In the genomic region with DNA sequence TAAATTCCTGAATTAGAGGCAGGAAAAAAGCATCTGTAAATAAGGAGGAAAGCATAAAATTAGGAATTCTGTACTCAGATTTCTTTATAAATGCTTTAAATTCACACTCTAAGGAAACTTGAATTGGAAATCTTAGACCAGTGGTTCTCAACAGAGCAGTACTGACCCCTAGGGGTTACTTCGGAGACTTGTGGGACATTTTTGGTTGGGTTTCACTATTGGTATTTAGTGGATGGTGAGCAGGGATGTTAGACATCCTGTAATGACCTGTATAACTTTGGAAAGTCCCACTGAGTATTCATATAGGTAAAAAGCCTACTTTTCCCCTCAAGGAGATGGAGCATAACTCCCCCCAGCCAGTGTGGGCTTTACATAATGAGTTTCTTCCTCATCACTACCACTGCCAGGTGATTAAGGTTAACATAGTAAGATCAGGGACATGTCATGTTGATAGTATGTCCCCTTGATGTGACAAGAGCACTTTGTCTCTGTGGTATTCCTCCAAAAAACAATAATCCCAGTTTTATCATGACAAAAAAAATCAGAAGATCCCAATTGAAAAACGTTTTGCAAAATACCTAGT, we compare ENCODE assay signal across 8 cellular contexts. TPM values are rescaled to one million over a fixed set of nuclear protein-coding genes. Genes with fewer than 3 reads are reported as not detected.
DNase-seq lines count a peak whose midpoint lies in the region; ATAC-seq and TF ChIP-seq lines count a peak whose summit lies in the region.

No MANE protein-coding gene starts in this region.

- H3K9me3 Mint-ChIP-seq in Calu3 (ENCODE audit: low read depth, unreplicated experiment): no peaks in the 10 kb centered on the region

- H3K27ac Mint-ChIP-seq in Calu3 (ENCODE audit: unreplicated experiment): no peak overlapping the region

- no peak overlapping the region for H3K4me3 Mint-ChIP-seq in Calu3 (ENCODE audit: low read depth, unreplicated experiment)

- H3K4me3 ChIP-seq in gastroesophageal sphincter (no peak overlapping the region), psoas muscle (no peak overlapping the region)

- ATAC-seq in GM18868 (IDR thresholded peaks at IDR 0.05; ENCODE audit: unreplicated experiment) (peak; percentile 85), HG03097 (IDR thresholded peaks at IDR 0.05; ENCODE audit: low FRiP score, unreplicated experiment) (peak; percentile 72), gastroesophageal sphincter (no peak), psoas muscle (peak in 3 of 4 donors; percentile 56 to 78 (median 68))

- no TSS peak for BruUV-seq in Calu3 (replicated peaks; lab: Mats Ljungman, UMichigan)

- peaks cover 0 to 26% of the 10 kb centered on the region in 2 donors for H3K36me3 ChIP-seq in gastroesophageal sphincter
- peaks cover 0 to 26% of the 10 kb centered on the region in 2 donors for H3K36me3 ChIP-seq in psoas muscle (ENCODE audit: insufficient read depth in 1 of 2, low read depth in 1 of 2)

- no peak overlapping the region for H3K27ac ChIP-seq in gastroesophageal sphincter
- H3K27ac ChIP-seq in psoas muscle: no peak overlapping the region

- TF ChIP-seq POLR2A in gastroesophageal sphincter (IDR thresholded peaks at IDR 0.05): no peak

- TF ChIP-seq EP300 in gastroesophageal sphincter (IDR thresholded peaks at IDR 0.05): no peak

- WGBS in gastroesophageal sphincter (ENCODE audit: low coverage in 1 of 2), 2 donors: 0 to 6% methylated on average over 2 of the region's 2 CpGs
- WGBS in psoas muscle, 3 donors: 8 to 14% (median 10%) methylated on average over 2 of the region's 2 CpGs

- no peaks in the 10 kb centered on the region for H3K27me3 ChIP-seq in gastroesophageal sphincter
- H3K27me3 ChIP-seq in psoas muscle (ENCODE audit: insufficient read depth in 3 of 3, low read length in 2 of 3): no peaks in the 10 kb centered on the region

- H3K36me3 Mint-ChIP-seq in Calu3 (ENCODE audit: insufficient read depth, unreplicated experiment): no peaks in the 10 kb centered on the region

- CTCF ChIA-PET in Calu3 (lab: Charles Lee): no interaction called here

- no peaks in the 10 kb centered on the region for H3K9me3 ChIP-seq in gastroesophageal sphincter
- H3K9me3 ChIP-seq in psoas muscle: no peaks in the 10 kb centered on the region

- H3K4me1 ChIP-seq in gastroesophageal sphincter: no peaks in the 10 kb centered on the region
- H3K4me1 ChIP-seq in psoas muscle: no peaks in the 10 kb centered on the region

- DNase-seq in Calu3: peak; percentile 46
- DNase-seq in NCI-H748 (lab: John Stamatoyannopoulos, UW; ENCODE audit: unreplicated experiment): peak; percentile 62
- peak; percentile 9 for DNase-seq in activated gamma-delta T cell treated with anti-CD3 and anti-CD28 coated beads, Interleukin-2, amount 50 U/mL, for 16 hours (ENCODE audit: low read depth)
- no peak for DNase-seq in psoas muscle
- DNase-seq in effector CD8-positive, alpha-beta T cell (lab: John Stamatoyannopoulos, UW): no peak

- TF ChIP-seq CTCF in Calu3 (IDR thresholded peaks at IDR 0.05; ENCODE audit: unreplicated experiment) (no peak), gastroesophageal sphincter (IDR thresholded peaks at IDR 0.05) (peak; percentile 26 to 65 (median 40)), psoas muscle (IDR thresholded peaks at IDR 0.05) (peak; percentile 69)

- intact Hi-C loops in Calu3 (cut with micrococcal nuclease; ENCODE audit: unreplicated experiment): loop anchor here (5.0 to 10.0 kb wide), 3 partner anchors 67 to 637 kb away; no protein-coding TSS in a partner anchor
- intact Hi-C loops in psoas muscle (cut with DNase I): loop anchor here in 1 of 2 donors (10.0 kb wide), 1 partner anchor 637 kb away; no protein-coding TSS in a partner anchor

- peaks cover 8% of the 10 kb centered on the region for H3K4me1 Mint-ChIP-seq in Calu3 (ENCODE audit: low read depth, unreplicated experiment)

- no peaks in the 10 kb centered on the region for H3K27me3 Mint-ChIP-seq in Calu3 (ENCODE audit: unreplicated experiment)

RNA-seq across cellular contexts. Expression of a gene that starts 31.0 kb away (rescaled TPM):
- total RNA-seq in Calu3 (2022) (137 and 147 TPM in 2 replicates), gastroesophageal sphincter (100 to 1,000 TPM in 1 of 4 donors, 10 to 100 TPM in 3; 72.3 to 109 (median 84.3) TPM), psoas muscle (10 to 100 TPM; 72.6 to 84.3 (median 79.9) TPM)
- 100 to 1,000 TPM in 1 of 3 donors, 10 to 100 TPM in 2; 39.5 to 151 (median 95.5) TPM for polyA plus RNA-seq in psoas muscle

RNA-seq across cellular contexts. Expression of a gene that starts 32.2 kb away (rescaled TPM):
- total RNA-seq in Calu3 (2022) (19.4 and 21.8 TPM in 2 replicates), gastroesophageal sphincter (10 to 100 TPM; 11.3 to 18.9 (median 13.8) TPM), psoas muscle (10 to 100 TPM in 2 of 4 donors, 1 to 10 TPM in 2; 8.4 to 10.9 (median 9.7) TPM)
- 1 to 10 TPM; 2.3 to 4.5 (median 2.9) TPM for polyA plus RNA-seq in psoas muscle

RNA-seq across cellular contexts. Expression of a gene that starts 43.1 kb away (rescaled TPM):
- 0.05 TPM in 1 of 2 replicates, not detected in the other for total RNA-seq in Calu3 (2022)
- not detected for total RNA-seq in gastroesophageal sphincter
- under 1 TPM in 1 of 4 donors, not detected in 3; 0.02 TPM for total RNA-seq in psoas muscle
- polyA plus RNA-seq in psoas muscle: not detected

Comparison
In these comparisons a context has a peak if more than half of its experiments do, and no peak if none do; other contexts are left out.
1. DNase-seq: peak in Calu3 (single experiment), NCI-H748 (single experiment) and activated gamma-delta T cell treated with anti-CD3 and anti-CD28 coated beads, Interleukin-2, amount 50 U/mL, for 16 hours (single experiment); none in psoas muscle (0 of 2) and effector CD8-positive, alpha-beta T cell (single experiment).